In genomic region chr18:74476154-74476553, GRCh38 we compare ENCODE assay signal across 9 cellular contexts. TPM values are rescaled to one million over a fixed set of nuclear protein-coding genes. Genes with fewer than 3 reads are reported as not detected.
A peak's percentile ranks its signal among the peaks of the same experiment; 100 is the strongest.
DNase-seq lines count a peak whose midpoint lies in the region; ATAC-seq and TF ChIP-seq lines count a peak whose summit lies in the region.
"Had no signal": no experiment of that assay in that cellular context is flagged by ENCODE, and none has a peak within 500 bp of the region (broad histone marks: within the 10 kb centered on the region; RNA-seq: fewer than 3 reads in every experiment).

No MANE protein-coding gene starts in this region.

- CTCF ChIA-PET in OCI-LY7 (lab: Charles Lee; ENCODE audit: unreplicated experiment) = no interaction called here
- CTCF ChIA-PET in CD8-positive, alpha-beta memory T cell (lab: Charles Lee) = no interaction called here

- no TSS peak for BruUV-seq in OCI-LY7 (replicated peaks; lab: Mats Ljungman, UMichigan)

- no peaks in the 10 kb centered on the region for H3K9me3 Mint-ChIP-seq in CD8-positive, alpha-beta memory T cell
- H3K9me3 Mint-ChIP-seq: memory B cell had no signal

- H3K4me1 Mint-ChIP-seq in CD8-positive, alpha-beta memory T cell = no peaks in the 10 kb centered on the region
- H3K4me1 Mint-ChIP-seq: activated CD8-positive, alpha-beta memory T cell treated with anti-CD3 and anti-CD28 coated beads, Interleukin-2, amount 10 ng/mL, durations not matched to agents 7 days and 5 days; memory B cell had no signal

- H3K79me2 ChIP-seq in OCI-LY7 (ENCODE audit: insufficient read depth, low read depth, low read length) = no peaks in the 10 kb centered on the region

- H3K27ac ChIP-seq in OCI-LY7 (ENCODE audit: low read depth, low read length, poor library complexity, severe bottlenecking) (no peak overlapping the region), sigmoid colon (no peak overlapping the region)
- no peak overlapping the region for H3K27ac ChIP-seq in CD8-positive, alpha-beta memory T cell (ENCODE audit: low read depth, low read length)

- no peak overlapping the region for H2AFZ ChIP-seq in OCI-LY7 (ENCODE audit: low read length)

- H3K36me3 ChIP-seq in OCI-LY7 (ENCODE audit: insufficient read depth, low read length) (no peaks in the 10 kb centered on the region), sigmoid colon (no peaks in the 10 kb centered on the region)
- no peaks in the 10 kb centered on the region for H3K36me3 ChIP-seq in CD8-positive, alpha-beta memory T cell (ENCODE audit: insufficient read depth, low read length)

- WGBS in sigmoid colon, 2 donors = 58 to 81% methylated on average over 6 of the region's 6 CpGs

- POLR2A ChIA-PET in OCI-LY7 (lab: Charles Lee) = no interaction called here
- POLR2A ChIA-PET in CD8-positive, alpha-beta memory T cell (lab: Charles Lee) = no interaction called here

- H3K27me3 ChIP-seq in sigmoid colon = no peaks in the 10 kb centered on the region
- H3K27me3 ChIP-seq in CD8-positive, alpha-beta memory T cell (ENCODE audit: insufficient read depth, low read length, poor library complexity, severe bottlenecking) = no peaks in the 10 kb centered on the region

- H3K9me2 ChIP-seq in OCI-LY7 (ENCODE audit: insufficient read depth, low read length) = no peaks in the 10 kb centered on the region

- no peak for TF ChIP-seq POLR2A in sigmoid colon (IDR thresholded peaks at IDR 0.05)

- ATAC-seq in GM19043 (IDR thresholded peaks at IDR 0.05; ENCODE audit: low read depth, unreplicated experiment) = peak; percentile 57
- ATAC-seq: activated CD8-positive, alpha-beta memory T cell treated with anti-CD3 and anti-CD28 coated beads, Interleukin-2, amount 10 ng/mL, durations not matched to agents 7 days and 5 days had no signal

- H3K4me3 ChIP-seq in OCI-LY7 (ENCODE audit: low read depth, low read length, poor library complexity, severe bottlenecking) (no peak overlapping the region), foreskin fibroblast (ENCODE audit: low read depth in 1 of 2, low read length in 2 of 2) (no peak overlapping the region), sigmoid colon (no peak overlapping the region)
- H3K4me3 ChIP-seq in CD8-positive, alpha-beta memory T cell (ENCODE audit: low read length) = no peak overlapping the region

- intact Hi-C loops in OCI-LY7 (cut with micrococcal nuclease; ENCODE audit: unreplicated experiment) = no loop called here
- intact Hi-C loops in sigmoid colon (cut with DNase I) = loop anchor here (5.0 kb wide), 1 partner anchor 124 kb away; no protein-coding TSS in a partner anchor

- DNase-seq in OCI-LY7 (ENCODE audit: low spot score) = no peak
- peak in 1 of 2 donors; percentile 45 for DNase-seq in foreskin fibroblast
- DNase-seq in sigmoid colon = no peak
- DNase-seq in CD8-positive, alpha-beta memory T cell = no peak
- no peak for DNase-seq in activated T-cell treated with anti-CD3 and anti-CD28 coated beads for 4 hours
- no peak for DNase-seq in 8988T
- DNase-seq: activated CD8-positive, alpha-beta memory T cell treated with anti-CD3 and anti-CD28 coated beads, Interleukin-2, amount 10 ng/mL, durations not matched to agents 7 days and 5 days had no signal

- H3K4me3 Mint-ChIP-seq in CD8-positive, alpha-beta memory T cell = no peak overlapping the region
- H3K4me3 Mint-ChIP-seq: activated CD8-positive, alpha-beta memory T cell treated with anti-CD3 and anti-CD28 coated beads, Interleukin-2, amount 10 ng/mL, durations not matched to agents 7 days and 5 days; memory B cell had no signal

- H3K4me2 ChIP-seq in OCI-LY7 (ENCODE audit: low read length) = no peak overlapping the region

- H3K27ac Mint-ChIP-seq in CD8-positive, alpha-beta memory T cell = no peak overlapping the region
- H3K27ac Mint-ChIP-seq: activated CD8-positive, alpha-beta memory T cell treated with anti-CD3 and anti-CD28 coated beads, Interleukin-2, amount 10 ng/mL, durations not matched to agents 7 days and 5 days; memory B cell had no signal

- H3K9me3 ChIP-seq in OCI-LY7 (ENCODE audit: low read length) (no peaks in the 10 kb centered on the region), sigmoid colon (no peaks in the 10 kb centered on the region)
- no peaks in the 10 kb centered on the region for H3K9me3 ChIP-seq in CD8-positive, alpha-beta memory T cell (ENCODE audit: low read length)

- H3K4me1 ChIP-seq in OCI-LY7 (ENCODE audit: insufficient read depth, low read length, poor library complexity, severe bottlenecking) (no peaks in the 10 kb centered on the region), sigmoid colon (no peaks in the 10 kb centered on the region)
- H3K4me1 ChIP-seq in CD8-positive, alpha-beta memory T cell (ENCODE audit: insufficient read depth, low read length) = no peaks in the 10 kb centered on the region

- TF ChIP-seq EP300 in sigmoid colon (IDR thresholded peaks at IDR 0.05) = no peak

- no peaks in the 10 kb centered on the region for H4K20me1 ChIP-seq in OCI-LY7 (ENCODE audit: insufficient read depth, low read length)

- TF ChIP-seq CTCF in OCI-LY7 (conservative IDR thresholded peaks at IDR 0.05; ENCODE audit: low read length) (peak; percentile 43), foreskin fibroblast (IDR thresholded peaks at IDR 0.05; ENCODE audit: low read depth, low read length) (peak; percentile 45), sigmoid colon (IDR thresholded peaks at IDR 0.05) (peak in 3 of 4 experiments; percentile 38 to 59 (median 46))

- H3K36me3 Mint-ChIP-seq in CD8-positive, alpha-beta memory T cell = no peaks in the 10 kb centered on the region
- H3K36me3 Mint-ChIP-seq: activated CD8-positive, alpha-beta memory T cell treated with anti-CD3 and anti-CD28 coated beads, Interleukin-2, amount 10 ng/mL, durations not matched to agents 7 days and 5 days; memory B cell had no signal

- peaks cover 22 to 26% of the 10 kb centered on the region in 2 donors for H3K27me3 Mint-ChIP-seq in CD8-positive, alpha-beta memory T cell

RNA-seq across cellular contexts. Expression of gene DIPK1C, which starts 19.0 kb away (rescaled TPM):
- not detected in 2 replicates for total RNA-seq in OCI-LY7 (2014; rRNA removed; shearing (Covaris generic))
- total RNA-seq in OCI-LY7 (2022) (not detected in 2 replicates), sigmoid colon (1 to 10 TPM in 2 of 4 donors, under 1 TPM in 1, not detected in 1; 0.82 to 1.1 (median 1.1) TPM)
- polyA plus RNA-seq in sigmoid colon = under 1 TPM in 1 of 3 donors, not detected in 2; 0.48 TPM
- total RNA-seq in CD8-positive, alpha-beta memory T cell = not detected
- polyA plus RNA-seq in CD8-positive, alpha-beta memory T cell = not detected
- total RNA-seq: activated CD8-positive, alpha-beta memory T cell treated with anti-CD3 and anti-CD28 coated beads, Interleukin-2, amount 10 ng/mL, durations not matched to agents 7 days and 5 days had no signal

RNA-seq across cellular contexts. Expression of gene CNDP2, which starts 20.0 kb away (rescaled TPM):
- 28.5 and 51.5 TPM in 2 replicates for total RNA-seq in OCI-LY7 (2014; rRNA removed; shearing (Covaris generic))
- total RNA-seq in OCI-LY7 (2022) (85.2 and 94.8 TPM in 2 replicates), sigmoid colon (10 to 100 TPM; 29.3 to 53.5 (median 46.4) TPM)
- 100 to 1,000 TPM; 114 to 179 (median 132) TPM for polyA plus RNA-seq in sigmoid colon
- total RNA-seq in CD8-positive, alpha-beta memory T cell = 100 to 1,000 TPM; 206 to 213 TPM
- polyA plus RNA-seq in CD8-positive, alpha-beta memory T cell = 121 TPM

RNA-seq across cellular contexts. Expression of gene CNDP1, which starts 58.1 kb away (rescaled TPM):
- total RNA-seq in OCI-LY7 (2014; rRNA removed; shearing (Covaris generic)) = not detected in 2 replicates
- total RNA-seq in OCI-LY7 (2022) (not detected in 2 replicates), sigmoid colon (not detected)
- polyA plus RNA-seq in sigmoid colon = under 1 TPM in 2 of 3 donors, not detected in 1; 0.10 to 0.60 TPM
- under 1 TPM in 1 of 2 experiments, not detected in 1; 0.09 TPM for total RNA-seq in CD8-positive, alpha-beta memory T cell
- polyA plus RNA-seq in CD8-positive, alpha-beta memory T cell = not detected
